ENCODE assay signal across 12 cellular contexts in the genomic region with DNA sequence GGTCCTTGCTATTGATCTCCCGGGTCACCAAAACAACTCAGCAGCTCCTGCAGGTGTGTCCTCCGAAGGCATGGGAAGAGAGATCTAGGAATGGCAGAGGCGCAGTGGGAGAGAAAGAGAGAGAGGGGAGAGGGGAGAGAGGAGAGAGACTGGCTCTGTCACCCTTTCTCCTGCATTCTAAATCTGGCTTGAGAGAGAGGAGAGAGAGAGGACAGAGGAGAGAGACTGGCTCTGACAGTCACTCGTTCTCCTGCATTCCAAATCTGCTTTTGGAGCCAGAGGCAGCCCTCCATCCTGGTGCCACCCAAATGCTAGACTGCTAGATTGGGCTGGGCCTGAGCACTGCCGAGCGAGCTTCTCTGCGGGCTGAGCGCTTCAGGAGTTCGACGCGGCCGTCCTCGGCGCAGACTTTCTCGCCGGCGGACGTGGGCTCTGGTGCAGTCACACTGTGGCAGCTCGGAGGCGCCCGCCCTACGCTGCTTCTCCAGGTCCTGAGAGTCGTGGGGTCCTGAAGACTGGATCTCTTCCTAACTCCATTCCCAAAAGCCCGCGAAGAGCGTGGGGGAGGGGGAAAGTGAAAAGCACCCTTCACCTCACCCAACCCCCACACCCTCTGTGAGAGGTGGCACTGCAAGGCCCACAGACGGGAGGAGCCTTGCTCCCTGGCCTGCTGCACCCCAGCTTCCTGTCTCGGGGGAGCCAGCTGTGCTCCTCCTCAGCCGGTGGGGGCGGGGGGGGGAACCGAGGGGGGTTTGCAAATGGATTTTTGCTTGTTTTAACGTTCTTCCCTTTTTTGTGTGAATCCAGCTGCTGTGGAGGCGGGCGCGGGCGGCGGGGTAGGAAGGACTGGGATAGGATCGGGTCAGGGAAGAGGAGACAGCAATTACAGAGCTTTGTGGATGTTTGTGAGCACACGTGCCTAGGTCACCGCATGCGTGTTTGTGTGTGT.
DNase-seq lines count a peak whose midpoint lies in the region; ATAC-seq, FAIRE-seq and TF ChIP-seq lines count a peak whose summit lies in the region.
"Had no signal": no experiment of that assay in that cellular context is flagged by ENCODE, and none has a peak within 500 bp of the region (broad histone marks: within the 10 kb centered on the region; RNA-seq: fewer than 3 reads in every experiment).

No MANE protein-coding gene starts in this region.

- no peaks in the 10 kb centered on the region for H4K20me1 ChIP-seq in endothelial cell of umbilical vein (replicated peaks; ENCODE audit: control insufficient read depth, extremely low read depth, insufficient read depth, low read length)

- no peaks in the 10 kb centered on the region for H3K9me1 ChIP-seq in endothelial cell of umbilical vein (replicated peaks; ENCODE audit: control insufficient read depth, extremely low read depth, insufficient read depth, low read length)

- no peak for TF ChIP-seq POLR2A in endothelial cell of umbilical vein (IDR thresholded peaks at IDR 0.05; ENCODE audit: low read depth, low read length)

- intact Hi-C loops in endothelial cell of umbilical vein (cut with micrococcal nuclease) = no loop called here

- DNase-seq in endothelial cell of umbilical vein (ENCODE audit: low read depth, low spot score) (no peak), omental fat pad (ENCODE audit: low spot score) (no peak), AG20443 (ENCODE audit: low spot score) (no peak), H4 (ENCODE audit: low spot score) (no peak), DMS79 treated with DMSO at 0.1 percent for 48 hours (lab: John Stamatoyannopoulos, UW) (no peak), T-helper 1 cell (no peak)
- DNase-seq: activated naive CD4-positive, alpha-beta T cell treated with anti-CD3 and anti-CD28 coated beads, Interleukin-2, amount 50 U/mL, for 16 hours; DND-41; GM23248 had no signal

- H3K36me3 ChIP-seq in endothelial cell of umbilical vein (ENCODE audit: control insufficient read depth in 2 of 2, extremely low read depth in 1 of 2, insufficient read depth in 2 of 2, low read length in 2 of 2) = no peaks in the 10 kb centered on the region
- H3K36me3 ChIP-seq: suprapubic skin had no signal

- H3K9me3 ChIP-seq in endothelial cell of umbilical vein (replicated peaks; ENCODE audit: control insufficient read depth, insufficient read depth, low read length) = no peaks in the 10 kb centered on the region
- H3K9me3 ChIP-seq: suprapubic skin had no signal

- CTCF ChIA-PET in endothelial cell of umbilical vein (lab: Charles Lee) = interaction anchor here (0.7 to 5.0 kb wide), 7 partner anchors 8 to 1588 kb away, joined by 3 to 22 read pairs (median 4); no protein-coding TSS in a partner anchor

- no peak overlapping the region for H3K4me2 ChIP-seq in endothelial cell of umbilical vein (ENCODE audit: insufficient read depth, low read length)

- TF ChIP-seq CTCF in endothelial cell of umbilical vein (IDR thresholded peaks at IDR 0.05; ENCODE audit: extremely low read depth in 1 of 2, insufficient read depth in 1 of 2, low read depth in 1 of 2, low read length in 2 of 2) (no peak), omental fat pad (IDR thresholded peaks at IDR 0.05) (no peak)

- H3K27me3 ChIP-seq in endothelial cell of umbilical vein (ENCODE audit: control insufficient read depth in 2 of 2, insufficient read depth in 2 of 2, low read length in 2 of 2) = peaks cover 73 to 94% of the 10 kb centered on the region in 2 experiments

- FAIRE-seq in endothelial cell of umbilical vein (lab: Jason Lieb, UNC) = peak; percentile 28

- no peaks in the 10 kb centered on the region for H3K79me2 ChIP-seq in endothelial cell of umbilical vein (ENCODE audit: control insufficient read depth, insufficient read depth, low read length)

- no TSS peak for BruUV-seq in endothelial cell of umbilical vein (replicated peaks; lab: Mats Ljungman, UMichigan)

- POLR2A ChIA-PET in endothelial cell of umbilical vein (lab: Charles Lee) = no interaction called here

- ATAC-seq in GM18868 (IDR thresholded peaks at IDR 0.05; ENCODE audit: unreplicated experiment) (peak; percentile 47), HG03432 (IDR thresholded peaks at IDR 0.05; ENCODE audit: unreplicated experiment) (peak; percentile 52), omental fat pad (ENCODE audit: low FRiP score) (peak; percentile 18)

- peaks cover 3% of the 10 kb centered on the region for H3K4me1 ChIP-seq in endothelial cell of umbilical vein (ENCODE audit: control insufficient read depth, extremely low read depth, insufficient read depth, low read length)

- no peak overlapping the region for H3K27ac ChIP-seq in endothelial cell of umbilical vein (ENCODE audit: insufficient read depth, low read depth, low read length)
- H3K27ac ChIP-seq: GM23248, suprapubic skin had no signal

- dilution Hi-C loops in endothelial cell of umbilical vein (cut with MboI; ENCODE audit: extremely low pct_ligation_motif_present, low sequenced_read_pairs) = no loop called here

- H3K9ac ChIP-seq in endothelial cell of umbilical vein (replicated peaks; ENCODE audit: extremely low read depth, insufficient read depth, low read length) = no peak overlapping the region
- H3K9ac ChIP-seq: GM23248 had no signal

- no peak overlapping the region for H2AFZ ChIP-seq in endothelial cell of umbilical vein (ENCODE audit: low read depth, low read length)
- H2AFZ ChIP-seq: GM23248 had no signal

- no peak overlapping the region for H3K4me3 ChIP-seq in endothelial cell of umbilical vein (replicated peaks in 1 of 3; ENCODE audit: insufficient read depth in 1 of 3, low read depth in 1 of 3, low read length in 3 of 3)
- H3K4me3 ChIP-seq: GM23248, suprapubic skin had no signal

TF ChIP-seq in endothelial cell of umbilical vein, 7 proteins besides CTCF, POLR2A, EP300 and RAD21:
- TF ChIP-seq FOS (IDR thresholded peaks at IDR 0.05; ENCODE audit: borderline replicate concordance, insufficient read depth, low read length) (no peak), GATA2 (IDR thresholded peaks at IDR 0.05; ENCODE audit: insufficient read depth, insufficient read length, low read depth, low read length) (no peak), MYC (IDR thresholded peaks at IDR 0.05; ENCODE audit: low read depth, low read length) (no peak), EZH2 (IDR thresholded peaks at IDR 0.05; ENCODE audit: borderline replicate concordance, low read depth, low read length, severe bottlenecking) (no peak), JUN (IDR thresholded peaks at IDR 0.05; ENCODE audit: borderline replicate concordance, insufficient read depth, insufficient read length, low read depth) (no peak), POLR2AphosphoS5 (IDR thresholded peaks at IDR 0.05; ENCODE audit: insufficient read depth, low read depth, low read length) (no peak)
- TF ChIP-seq, protein P1, sequence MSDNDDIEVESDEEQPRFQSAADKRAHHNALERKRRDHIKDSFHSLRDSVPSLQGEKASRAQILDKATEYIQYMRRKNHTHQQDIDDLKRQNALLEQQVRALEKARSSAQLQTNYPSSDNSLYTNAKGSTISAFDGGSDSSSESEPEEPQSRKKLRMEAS (IDR thresholded peaks at IDR 0.05; ENCODE audit: insufficient read depth, insufficient read length) = no peak
